2 cellular contexts compared by ENCODE assay signal in the genomic region with DNA sequence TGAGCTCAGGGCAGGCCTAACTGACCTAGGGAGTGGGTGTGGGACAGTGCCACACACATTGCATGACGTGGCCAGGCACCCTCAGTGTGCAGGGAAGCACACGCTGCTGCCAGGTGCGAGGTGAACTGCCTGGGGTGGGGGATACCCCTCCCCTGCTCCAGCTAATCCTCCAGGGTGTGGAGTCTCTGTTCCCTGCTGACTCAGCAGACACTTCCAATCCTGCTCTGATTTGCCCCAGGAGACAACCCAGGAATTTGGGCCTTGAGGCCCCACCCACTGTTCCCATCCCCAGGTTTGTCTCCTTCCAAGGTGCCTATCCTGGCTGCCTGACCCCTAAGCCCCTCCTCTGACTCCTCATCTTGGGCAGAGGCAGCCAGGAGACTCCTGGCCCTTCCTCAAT.
TF ChIP-seq lines count a peak whose summit lies in the region.

No MANE protein-coding gene starts in this region.

TF ChIP-seq in HepG2, 621 proteins besides CTCF, POLR2A, EP300 and RAD21:
- peak; percentile 87 to 92 for TF ChIP-seq MAFK (conservative IDR thresholded peaks at IDR 0.05 in 1 of 2, IDR thresholded peaks at IDR 0.05 in 1 of 2; ENCODE audit: low read length in 2 of 2)
- TF ChIP-seq, protein P1, sequence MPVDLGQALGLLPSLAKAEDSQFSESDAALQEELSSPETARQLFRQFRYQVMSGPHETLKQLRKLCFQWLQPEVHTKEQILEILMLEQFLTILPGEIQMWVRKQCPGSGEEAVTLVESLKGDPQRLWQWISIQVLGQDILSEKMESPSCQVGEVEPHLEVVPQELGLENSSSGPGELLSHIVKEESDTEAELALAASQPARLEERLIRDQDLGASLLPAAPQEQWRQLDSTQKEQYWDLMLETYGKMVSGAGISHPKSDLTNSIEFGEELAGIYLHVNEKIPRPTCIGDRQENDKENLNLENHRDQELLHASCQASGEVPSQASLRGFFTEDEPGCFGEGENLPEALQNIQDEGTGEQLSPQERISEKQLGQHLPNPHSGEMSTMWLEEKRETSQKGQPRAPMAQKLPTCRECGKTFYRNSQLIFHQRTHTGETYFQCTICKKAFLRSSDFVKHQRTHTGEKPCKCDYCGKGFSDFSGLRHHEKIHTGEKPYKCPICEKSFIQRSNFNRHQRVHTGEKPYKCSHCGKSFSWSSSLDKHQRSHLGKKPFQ (CRISPR knock-in tag; IDR thresholded peaks at IDR 0.05; ENCODE audit: insufficient replicate concordance) = no peak
- TF ChIP-seq MAFF (IDR thresholded peaks at IDR 0.05; ENCODE audit: low read depth, low read length) = peak; percentile 79
TF ChIP-seq in HepG2: peak in this region for 2.

TF ChIP-seq in WTC11, 78 proteins besides CTCF, POLR2A, EP300 and RAD21:
- TF ChIP-seq ARID4B (CRISPR knock-in tag; IDR thresholded peaks at IDR 0.05; ENCODE audit: borderline replicate concordance) = no peak
- no peak for TF ChIP-seq MXD4 (CRISPR knock-in tag; IDR thresholded peaks at IDR 0.05; ENCODE audit: borderline replicate concordance)
- TF ChIP-seq, protein P2, sequence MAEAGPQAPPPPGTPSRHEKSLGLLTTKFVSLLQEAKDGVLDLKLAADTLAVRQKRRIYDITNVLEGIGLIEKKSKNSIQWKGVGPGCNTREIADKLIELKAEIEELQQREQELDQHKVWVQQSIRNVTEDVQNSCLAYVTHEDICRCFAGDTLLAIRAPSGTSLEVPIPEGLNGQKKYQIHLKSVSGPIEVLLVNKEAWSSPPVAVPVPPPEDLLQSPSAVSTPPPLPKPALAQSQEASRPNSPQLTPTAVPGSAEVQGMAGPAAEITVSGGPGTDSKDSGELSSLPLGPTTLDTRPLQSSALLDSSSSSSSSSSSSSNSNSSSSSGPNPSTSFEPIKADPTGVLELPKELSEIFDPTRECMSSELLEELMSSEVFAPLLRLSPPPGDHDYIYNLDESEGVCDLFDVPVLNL (CRISPR knock-in tag; IDR thresholded peaks at IDR 0.05; ENCODE audit: borderline replicate concordance, low read depth) = no peak
- TF ChIP-seq GABPB1 (CRISPR knock-in tag; IDR thresholded peaks at IDR 0.05) = no peak
- TF ChIP-seq, protein P3, sequence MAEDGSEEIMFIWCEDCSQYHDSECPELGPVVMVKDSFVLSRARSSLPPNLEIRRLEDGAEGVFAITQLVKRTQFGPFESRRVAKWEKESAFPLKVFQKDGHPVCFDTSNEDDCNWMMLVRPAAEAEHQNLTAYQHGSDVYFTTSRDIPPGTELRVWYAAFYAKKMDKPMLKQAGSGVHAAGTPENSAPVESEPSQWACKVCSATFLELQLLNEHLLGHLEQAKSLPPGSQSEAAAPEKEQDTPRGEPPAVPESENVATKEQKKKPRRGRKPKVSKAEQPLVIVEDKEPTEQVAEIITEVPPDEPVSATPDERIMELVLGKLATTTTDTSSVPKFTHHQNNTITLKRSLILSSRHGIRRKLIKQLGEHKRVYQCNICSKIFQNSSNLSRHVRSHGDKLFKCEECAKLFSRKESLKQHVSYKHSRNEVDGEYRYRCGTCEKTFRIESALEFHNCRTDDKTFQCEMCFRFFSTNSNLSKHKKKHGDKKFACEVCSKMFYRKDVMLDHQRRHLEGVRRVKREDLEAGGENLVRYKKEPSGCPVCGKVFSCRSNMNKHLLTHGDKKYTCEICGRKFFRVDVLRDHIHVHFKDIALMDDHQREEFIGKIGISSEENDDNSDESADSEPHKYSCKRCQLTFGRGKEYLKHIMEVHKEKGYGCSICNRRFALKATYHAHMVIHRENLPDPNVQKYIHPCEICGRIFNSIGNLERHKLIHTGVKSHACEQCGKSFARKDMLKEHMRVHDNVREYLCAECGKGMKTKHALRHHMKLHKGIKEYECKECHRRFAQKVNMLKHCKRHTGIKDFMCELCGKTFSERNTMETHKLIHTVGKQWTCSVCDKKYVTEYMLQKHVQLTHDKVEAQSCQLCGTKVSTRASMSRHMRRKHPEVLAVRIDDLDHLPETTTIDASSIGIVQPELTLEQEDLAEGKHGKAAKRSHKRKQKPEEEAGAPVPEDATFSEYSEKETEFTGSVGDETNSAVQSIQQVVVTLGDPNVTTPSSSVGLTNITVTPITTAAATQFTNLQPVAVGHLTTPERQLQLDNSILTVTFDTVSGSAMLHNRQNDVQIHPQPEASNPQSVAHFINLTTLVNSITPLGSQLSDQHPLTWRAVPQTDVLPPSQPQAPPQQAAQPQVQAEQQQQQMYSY (CRISPR knock-in tag; IDR thresholded peaks at IDR 0.05) = no peak
- TF ChIP-seq, protein P4, sequence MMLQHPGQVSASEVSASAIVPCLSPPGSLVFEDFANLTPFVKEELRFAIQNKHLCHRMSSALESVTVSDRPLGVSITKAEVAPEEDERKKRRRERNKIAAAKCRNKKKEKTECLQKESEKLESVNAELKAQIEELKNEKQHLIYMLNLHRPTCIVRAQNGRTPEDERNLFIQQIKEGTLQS (CRISPR knock-in tag; conservative IDR thresholded peaks at IDR 0.05) = no peak
- no peak for TF ChIP-seq CBFB (CRISPR knock-in tag; IDR thresholded peaks at IDR 0.05; ENCODE audit: low read depth)
- no peak for TF ChIP-seq TEAD4 (CRISPR knock-in tag; IDR thresholded peaks at IDR 0.05)
TF ChIP-seq in WTC11: peak in this region for 0.
